ENCODE assay signal across 1 cellular context in the genomic region with DNA sequence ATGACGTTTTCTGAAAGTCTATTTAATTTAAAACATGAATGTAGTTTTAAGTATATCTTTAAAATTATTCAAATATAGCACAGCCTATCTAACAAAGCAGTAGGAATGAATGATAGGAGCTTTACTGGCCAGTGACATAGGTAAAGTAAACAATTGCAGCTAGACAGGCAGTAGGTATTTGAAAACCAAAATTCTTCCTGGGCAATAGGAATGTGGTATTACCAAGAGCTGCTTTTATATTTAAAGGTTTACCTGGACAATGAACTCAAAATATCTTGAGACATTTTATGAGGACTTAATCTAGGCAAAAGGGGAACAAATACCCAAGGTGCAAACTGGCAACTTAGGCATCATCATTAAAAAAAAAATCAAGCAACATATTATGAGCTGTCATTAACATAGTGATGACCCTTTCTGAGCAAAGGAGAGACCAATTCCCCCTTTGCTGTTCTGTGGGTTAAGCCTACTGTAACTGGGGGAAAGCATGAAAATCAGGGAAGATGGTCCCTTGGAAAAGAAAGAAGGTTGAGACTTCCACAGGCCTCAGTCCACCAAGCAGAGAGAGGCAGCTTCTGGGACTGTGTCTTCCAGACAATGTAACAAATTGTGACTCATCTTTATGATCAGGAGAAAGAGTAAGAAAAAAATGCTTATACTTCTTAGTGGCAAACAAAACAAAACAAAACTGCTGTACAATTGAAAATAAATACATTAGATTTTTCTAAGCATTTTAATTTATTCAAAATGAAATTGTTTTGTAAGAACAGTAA.
TF ChIP-seq lines count a peak whose summit lies in the region.

No MANE protein-coding gene starts in this region.

TF ChIP-seq in K562, 482 proteins besides CTCF, POLR2A, EP300 and RAD21 (continued from another document):
- TF ChIP-seq, protein P1, sequence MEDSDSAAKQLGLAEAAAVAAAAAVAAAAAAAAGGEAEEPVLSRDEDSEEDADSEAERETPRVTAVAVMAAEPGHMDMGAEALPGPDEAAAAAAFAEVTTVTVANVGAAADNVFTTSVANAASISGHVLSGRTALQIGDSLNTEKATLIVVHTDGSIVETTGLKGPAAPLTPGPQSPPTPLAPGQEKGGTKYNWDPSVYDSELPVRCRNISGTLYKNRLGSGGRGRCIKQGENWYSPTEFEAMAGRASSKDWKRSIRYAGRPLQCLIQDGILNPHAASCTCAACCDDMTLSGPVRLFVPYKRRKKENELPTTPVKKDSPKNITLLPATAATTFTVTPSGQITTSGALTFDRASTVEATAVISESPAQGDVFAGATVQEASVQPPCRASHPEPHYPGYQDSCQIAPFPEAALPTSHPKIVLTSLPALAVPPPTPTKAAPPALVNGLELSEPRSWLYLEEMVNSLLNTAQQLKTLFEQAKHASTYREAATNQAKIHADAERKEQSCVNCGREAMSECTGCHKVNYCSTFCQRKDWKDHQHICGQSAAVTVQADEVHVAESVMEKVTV (CRISPR knock-in tag; IDR thresholded peaks at IDR 0.05), result no peak
- TF ChIP-seq, protein P2, sequence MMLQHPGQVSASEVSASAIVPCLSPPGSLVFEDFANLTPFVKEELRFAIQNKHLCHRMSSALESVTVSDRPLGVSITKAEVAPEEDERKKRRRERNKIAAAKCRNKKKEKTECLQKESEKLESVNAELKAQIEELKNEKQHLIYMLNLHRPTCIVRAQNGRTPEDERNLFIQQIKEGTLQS (IDR thresholded peaks at IDR 0.05), result no peak
- TF ChIP-seq, protein P2 (CRISPR knock-in tag; conservative IDR thresholded peaks at IDR 0.05), result no peak
- TF ChIP-seq CHD2 (IDR thresholded peaks at IDR 0.05; ENCODE audit: low read depth, low read length), result no peak
- TF ChIP-seq ZNF140 (CRISPR knock-in tag; IDR thresholded peaks at IDR 0.05), result no peak
- no peak for TF ChIP-seq ZBED1 (IDR thresholded peaks at IDR 0.05)
- no peak for TF ChIP-seq CEBPG (CRISPR knock-in tag; IDR thresholded peaks at IDR 0.05)
- no peak for TF ChIP-seq CEBPG (tag; conservative IDR thresholded peaks at IDR 0.05 in 1 of 2, IDR thresholded peaks at IDR 0.05 in 1 of 2)
- TF ChIP-seq ZNF695 (CRISPR knock-in tag; IDR thresholded peaks at IDR 0.05), result no peak
